7 cellular contexts compared by ENCODE assay signal in the genomic region with DNA sequence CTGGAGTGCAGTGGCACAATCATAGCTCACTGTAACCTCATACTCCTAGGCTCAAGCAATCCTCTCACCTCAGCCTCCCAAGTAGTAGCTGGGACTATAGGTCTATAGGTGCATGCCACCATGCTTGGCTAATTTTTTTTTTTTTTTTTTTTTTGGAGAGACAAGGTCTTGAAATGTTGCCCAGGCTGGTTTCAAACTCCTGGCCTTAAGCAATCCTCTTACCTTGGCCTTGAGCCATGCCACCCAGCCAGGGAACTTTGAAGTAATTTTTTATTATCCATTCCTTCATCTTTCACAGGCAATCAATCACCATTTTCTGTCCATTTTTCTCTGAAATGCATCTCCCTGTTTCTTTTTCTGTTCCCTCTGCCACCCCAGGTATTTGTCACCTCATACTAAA.
"Had no signal": no experiment of that assay in that cellular context is flagged by ENCODE, and none has a peak within 500 bp of the region (broad histone marks: within the 10 kb centered on the region; RNA-seq: fewer than 3 reads in every experiment).

No MANE protein-coding gene starts in this region.

- DNase-seq: IMR-90, KBM-7, KG1 had no signal

- ATAC-seq: HepG2 had no signal

- H3K27me3 Mint-ChIP-seq: IgD-negative memory B cell had no signal

- H3K27ac ChIP-seq: HL-60 had no signal

- H3K27ac Mint-ChIP-seq: IgD-negative memory B cell had no signal

- H3K4me3 ChIP-seq: K562 had no signal
